Comparison of ENCODE assay signal across 17 cellular contexts in the genomic region with DNA sequence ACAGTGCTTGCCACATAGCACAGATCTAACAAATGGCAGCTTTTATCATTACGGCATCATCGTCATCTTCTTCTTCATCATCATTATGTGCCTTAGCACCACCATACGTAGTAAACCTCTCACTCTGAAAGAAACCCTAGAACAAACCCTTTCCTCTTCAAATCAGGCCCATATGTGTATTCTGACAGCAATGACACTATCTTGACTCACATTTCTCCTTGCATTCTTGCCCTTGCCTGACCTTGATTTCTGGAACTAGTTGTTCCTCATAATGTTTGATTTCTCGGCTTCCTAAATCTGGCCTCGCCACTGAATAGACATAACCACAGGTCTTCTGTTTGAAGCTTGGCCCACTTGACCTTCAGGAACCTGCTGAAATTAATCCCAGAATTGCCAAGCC.
"Had no signal": no experiment of that assay in that cellular context is flagged by ENCODE, and none has a peak within 500 bp of the region (broad histone marks: within the 10 kb centered on the region; RNA-seq: fewer than 3 reads in every experiment).

No MANE protein-coding gene starts in this region.

- ATAC-seq: activated T-cell treated with anti-CD3 and anti-CD28 coated beads, Interleukin-2, amount 50 U/mL, for 72 hours had no signal

- H3K4me1 ChIP-seq: parathyroid adenoma, stomach had no signal

- H3K27me3 ChIP-seq: stomach had no signal

- H3K36me3 ChIP-seq: stomach, thoracic aorta had no signal

- H3K4me3 ChIP-seq: coronary artery, stomach, thoracic aorta had no signal

- DNase-seq: activated CD4-positive, alpha-beta memory T cell treated with anti-CD3 and anti-CD28 coated beads for 36 hours; activated CD4-positive, CD25-positive, alpha-beta regulatory T cell treated with anti-CD3 and anti-CD28 coated beads, Interleukin-2, amount 50 U/mL, for 72 hours; activated gamma-delta T cell treated with Interleukin-2 at 50 U/mL for 16 hours; activated T-cell treated with anti-CD3 and anti-CD28 coated beads, Interleukin-2, amount 50 U/mL, for 72 hours; caudate nucleus; effector CD4-positive, alpha-beta T cell; head of caudate nucleus; naive B cell; retina; small intestine; stomach; T-helper 2 cell had no signal

- H3K27ac ChIP-seq: coronary artery, parathyroid adenoma, stomach had no signal

- FAIRE-seq: endothelial cell of umbilical vein, small intestine, urothelium cell line had no signal

- H2AFZ ChIP-seq: parathyroid adenoma had no signal

- H3K9ac ChIP-seq: parathyroid adenoma had no signal

- H3K79me2 ChIP-seq: parathyroid adenoma had no signal

- H3K9me3 ChIP-seq: stomach, thoracic aorta had no signal
